Comparison of ENCODE assay signal across 32 cellular contexts in the genomic region with DNA sequence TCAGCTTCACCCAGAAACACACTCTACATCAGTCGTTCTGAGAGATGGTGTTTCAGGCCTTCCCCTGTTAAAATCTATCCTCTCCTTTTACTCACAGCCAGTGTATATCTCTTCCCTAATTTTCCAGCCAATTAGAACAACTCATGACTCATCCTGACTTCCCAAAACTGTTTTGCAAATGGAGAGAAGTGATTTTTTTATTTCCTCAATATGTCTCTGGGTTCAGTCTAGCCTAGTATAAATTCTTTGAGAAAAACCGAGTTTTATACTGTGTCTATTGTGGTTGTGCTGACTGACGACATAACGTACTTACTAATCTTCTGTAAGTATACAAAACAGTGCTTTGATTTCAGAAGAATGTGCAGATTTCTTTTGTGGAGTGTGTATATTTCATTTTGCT. TPM values are rescaled to one million over a fixed set of nuclear protein-coding genes. Genes with fewer than 3 reads are reported as not detected.
DNase-seq lines count a peak whose midpoint lies in the region; ATAC-seq and TF ChIP-seq lines count a peak whose summit lies in the region.
"Had no signal": no experiment of that assay in that cellular context is flagged by ENCODE, and none has a peak within 500 bp of the region (broad histone marks: within the 10 kb centered on the region; RNA-seq: fewer than 3 reads in every experiment).

No MANE protein-coding gene starts in this region.

- DNase-seq in Caco-2 (no peak), adipocyte (ENCODE audit: low read depth) (peak; percentile 62), fibroblast of mammary gland (ENCODE audit: low read depth) (peak; percentile 51), smooth muscle cell (lab: John Stamatoyannopoulos, UW; ENCODE audit: unreplicated experiment) (no peak), cerebellar cortex (ENCODE audit: low spot score) (no peak)
- no peak for DNase-seq in stimulated activated CD4-positive, alpha-beta T cell treated with anti-CD3 and anti-CD28 coated beads, Interleukin-15, amount 100 ng/mL, for 24 hours
- DNase-seq: activated B cell treated with CpG ODN at 0.5 μM for 24 hours; activated CD4-positive, alpha-beta T cell treated with anti-CD3 and anti-CD28 coated beads, Interleukin-2, amount 10 ng/mL, durations not matched to agents 7 days and 5 days; activated gamma-delta T cell; activated naive CD8-positive, alpha-beta T cell treated with anti-CD3 and anti-CD28 coated beads, Interleukin-2, amount 10 ng/mL, durations not matched to agents 7 days and 5 days; activated T-cell treated with anti-CD3 and anti-CD28 coated beads, Interleukin-2, amount 50 U/mL, for 1 hour; Calu3; central memory CD4-positive, alpha-beta T cell; DND-41; dorsolateral prefrontal cortex; esophagus squamous epithelium; GOT3; hypothalamus; mesendoderm; NCI-H2029 treated with DMSO at 0.1 percent for 48 hours; NCI-H526; NK-92 treated with Interleukin-12 subunit alpha and Interleukin-12 subunit beta, amount 100 ng/mL, for 24 hours; SK-N-SH; small intestine; stimulated activated CD4-positive, alpha-beta T cell treated with anti-CD3 and anti-CD28 coated beads, Interleukin-2, amount 100 ng/mL, for 24 hours; stimulated activated CD8-positive, alpha-beta memory T cell treated with anti-CD3 and anti-CD28 coated beads, Interleukin-4, amount 100 ng/mL, for 48 hours; stomach; thyroid gland had no signal

- H3K9ac ChIP-seq in adipocyte (ENCODE audit: low read length): no peak overlapping the region
- H3K9ac ChIP-seq in smooth muscle cell (ENCODE audit: low read depth): no peak overlapping the region
- H3K9ac ChIP-seq: BLaER1 treated with 17β-estradiol and CSF1 and Interleukin-3, amounts not matched to agents 10 nM and 100 nM; neural progenitor cell; SK-N-SH had no signal

- peaks cover 22% of the 10 kb centered on the region for H3K9me3 Mint-ChIP-seq in Caco-2 (ENCODE audit: unreplicated experiment)
- H3K9me3 Mint-ChIP-seq: activated B cell treated with CpG ODN at 0.5 μM for 24 hours; activated CD4-positive, alpha-beta T cell treated with anti-CD3 and anti-CD28 coated beads, Interleukin-2, amount 10 ng/mL, durations not matched to agents 7 days and 5 days; activated naive CD8-positive, alpha-beta T cell treated with anti-CD3 and anti-CD28 coated beads, Interleukin-2, amount 10 ng/mL, durations not matched to agents 7 days and 5 days; neural progenitor cell had no signal

- H3K4me2 ChIP-seq in smooth muscle cell: peak overlapping the region; percentile 51
- H3K4me2 ChIP-seq: neural progenitor cell, SK-N-SH had no signal

- no peaks in the 10 kb centered on the region for H4K20me1 ChIP-seq in smooth muscle cell (ENCODE audit: low read depth)
- H4K20me1 ChIP-seq: BLaER1 treated with 17β-estradiol and CSF1 and Interleukin-3, amounts not matched to agents 10 nM and 100 nM had no signal

- H3K36me3 ChIP-seq in Caco-2 (ENCODE audit: control insufficient read depth, insufficient read depth, low read length) (no peaks in the 10 kb centered on the region), adipocyte (ENCODE audit: control insufficient read depth, insufficient read depth, low read length, severe bottlenecking) (no peaks in the 10 kb centered on the region), smooth muscle cell (ENCODE audit: low read depth) (no peaks in the 10 kb centered on the region)
- H3K36me3 ChIP-seq: BLaER1 treated with 17β-estradiol and CSF1 and Interleukin-3, amounts not matched to agents 10 nM and 100 nM; esophagus squamous epithelium; neural progenitor cell; stomach; thyroid gland had no signal

- H3F3A ChIP-seq in smooth muscle cell (ENCODE audit: low read depth): peaks cover 6% of the 10 kb centered on the region

- no peak overlapping the region for H3K4me3 Mint-ChIP-seq in Caco-2 (ENCODE audit: unreplicated experiment)
- H3K4me3 Mint-ChIP-seq: activated B cell treated with CpG ODN at 0.5 μM for 24 hours; activated CD4-positive, alpha-beta T cell treated with anti-CD3 and anti-CD28 coated beads, Interleukin-2, amount 10 ng/mL, durations not matched to agents 7 days and 5 days; activated naive CD8-positive, alpha-beta T cell treated with anti-CD3 and anti-CD28 coated beads, Interleukin-2, amount 10 ng/mL, durations not matched to agents 7 days and 5 days; neural progenitor cell had no signal

- no TSS peak for BruUV-seq in Caco-2 (replicated peaks; lab: Mats Ljungman, UMichigan)

- CTCF ChIA-PET in Caco-2 (lab: Charles Lee): no interaction called here

- peaks cover 53% of the 10 kb centered on the region for H3K4me1 Mint-ChIP-seq in Caco-2 (ENCODE audit: low read depth, unreplicated experiment)
- H3K4me1 Mint-ChIP-seq: activated B cell treated with CpG ODN at 0.5 μM for 24 hours; activated CD4-positive, alpha-beta T cell treated with anti-CD3 and anti-CD28 coated beads, Interleukin-2, amount 10 ng/mL, durations not matched to agents 7 days and 5 days; activated naive CD8-positive, alpha-beta T cell treated with anti-CD3 and anti-CD28 coated beads, Interleukin-2, amount 10 ng/mL, durations not matched to agents 7 days and 5 days had no signal

- H3K36me3 Mint-ChIP-seq in Caco-2 (ENCODE audit: insufficient read depth, unreplicated experiment): peaks cover 5% of the 10 kb centered on the region
- H3K36me3 Mint-ChIP-seq: activated naive CD8-positive, alpha-beta T cell treated with anti-CD3 and anti-CD28 coated beads, Interleukin-2, amount 10 ng/mL, durations not matched to agents 7 days and 5 days; neural progenitor cell had no signal

- no peak for ATAC-seq in HG03045 (IDR thresholded peaks at IDR 0.05; ENCODE audit: unreplicated experiment)

- peak overlapping the region; percentile 46 for H3K27ac Mint-ChIP-seq in Caco-2 (ENCODE audit: unreplicated experiment)
- H3K27ac Mint-ChIP-seq: activated B cell treated with CpG ODN at 0.5 μM for 24 hours; activated CD4-positive, alpha-beta T cell treated with anti-CD3 and anti-CD28 coated beads, Interleukin-2, amount 10 ng/mL, durations not matched to agents 7 days and 5 days; activated naive CD8-positive, alpha-beta T cell treated with anti-CD3 and anti-CD28 coated beads, Interleukin-2, amount 10 ng/mL, durations not matched to agents 7 days and 5 days; neural progenitor cell had no signal

- peak overlapping the region; percentile 35 for H2AFZ ChIP-seq in smooth muscle cell (ENCODE audit: low read depth)
- H2AFZ ChIP-seq: neural progenitor cell had no signal

- peaks cover 60% of the 10 kb centered on the region for H3K4me1 ChIP-seq in Caco-2
- H3K4me1 ChIP-seq in adipocyte (ENCODE audit: control insufficient read depth, insufficient read depth, low read length): peaks cover 30% of the 10 kb centered on the region
- peaks cover 3% of the 10 kb centered on the region for H3K4me1 ChIP-seq in smooth muscle cell (ENCODE audit: low read depth)
- H3K4me1 ChIP-seq: neural progenitor cell, thyroid gland had no signal

- TF ChIP-seq CTCF in Caco-2 (IDR thresholded peaks at IDR 0.05; ENCODE audit: insufficient read depth in 1 of 2, low read depth in 1 of 2, low read length in 1 of 2, severe bottlenecking in 1 of 2, unreplicated experiment in 1 of 2) (no peak), fibroblast of mammary gland (conservative IDR thresholded peaks at IDR 0.05; ENCODE audit: control insufficient read depth, insufficient read depth, low read depth, low read length) (no peak), smooth muscle cell (IDR thresholded peaks at IDR 0.05; ENCODE audit: borderline replicate concordance, insufficient read depth, poor library complexity, severe bottlenecking) (no peak)

- intact Hi-C loops in Caco-2 (cut with micrococcal nuclease; ENCODE audit: unreplicated experiment): no loop called here

- H3K9me3 ChIP-seq in Caco-2 (no peaks in the 10 kb centered on the region), adipocyte (ENCODE audit: control insufficient read depth, low read length) (no peaks in the 10 kb centered on the region), smooth muscle cell (replicated peaks; ENCODE audit: low read depth) (no peaks in the 10 kb centered on the region)
- H3K9me3 ChIP-seq: BLaER1 treated with 17β-estradiol and CSF1 and Interleukin-3, amounts not matched to agents 10 nM and 100 nM; esophagus squamous epithelium; SK-N-SH; stomach; thyroid gland had no signal

- no peaks in the 10 kb centered on the region for H3K27me3 ChIP-seq in Caco-2 (replicated peaks; ENCODE audit: control insufficient read depth, insufficient read depth, low read length)
- no peaks in the 10 kb centered on the region for H3K27me3 ChIP-seq in adipocyte (replicated peaks; ENCODE audit: control insufficient read depth, insufficient read depth, low read length)
- no peaks in the 10 kb centered on the region for H3K27me3 ChIP-seq in smooth muscle cell (ENCODE audit: low read depth)
- H3K27me3 ChIP-seq: dorsolateral prefrontal cortex, esophagus squamous epithelium, neural progenitor cell, stomach, thyroid gland had no signal

- no peak overlapping the region for H3K4me3 ChIP-seq in Caco-2 (ENCODE audit: low read depth, low read length)
- no peak overlapping the region for H3K4me3 ChIP-seq in adipocyte (ENCODE audit: low read length)
- no peak overlapping the region for H3K4me3 ChIP-seq in fibroblast of mammary gland (ENCODE audit: control insufficient read depth, low read depth, low read length)
- no peak overlapping the region for H3K4me3 ChIP-seq in smooth muscle cell
- H3K4me3 ChIP-seq: BLaER1 treated with 17β-estradiol and CSF1 and Interleukin-3, amounts not matched to agents 10 nM and 100 nM; dorsolateral prefrontal cortex; esophagus squamous epithelium; neural progenitor cell; stomach; thyroid gland had no signal

- POLR2A ChIA-PET in Caco-2 (lab: Charles Lee): no interaction called here

- H3K79me2 ChIP-seq in smooth muscle cell (ENCODE audit: low read depth): no peaks in the 10 kb centered on the region

- H3K27me3 Mint-ChIP-seq in Caco-2 (ENCODE audit: insufficient read depth, unreplicated experiment): no peaks in the 10 kb centered on the region

- H3K27ac ChIP-seq in smooth muscle cell (ENCODE audit: low read depth): no peak overlapping the region
- H3K27ac ChIP-seq: BLaER1 treated with 17β-estradiol and CSF1 and Interleukin-3, amounts not matched to agents 10 nM and 100 nM; dorsolateral prefrontal cortex; HL-60; neural progenitor cell; stomach; thyroid gland had no signal

- 32% methylated on average over 4 of the region's 4 CpGs for WGBS in smooth muscle cell (ENCODE audit: low lambda C conversion rate)

RNA-seq across cellular contexts. Expression of gene CAST, which starts 28.4 kb away (rescaled TPM):
- total RNA-seq in Caco-2 (2022) (418 and 426 TPM in 2 replicates), smooth muscle cell (182 and 189 TPM in 2 replicates)
- 76.2 and 124 TPM in 2 replicates for polyA plus RNA-seq in smooth muscle cell

Comparison
In these comparisons a context has a peak if more than half of its experiments do, and no peak if none do; other contexts are left out.
1. DNase-seq: peak in adipocyte (single experiment) and fibroblast of mammary gland (single experiment); none in Caco-2 (0 of 2), smooth muscle cell (single experiment), stimulated activated CD4-positive, alpha-beta T cell treated with anti-CD3 and anti-CD28 coated beads, Interleukin-15, amount 100 ng/mL, for 24 hours (single experiment) and cerebellar cortex (single experiment).